Comparison of ENCODE assay signal across 8 cellular contexts in genomic region chr2:85754313-85755095, GRCh38. TPM values are rescaled to one million over a fixed set of nuclear protein-coding genes. Genes with fewer than 3 reads are reported as not detected.
DNase-seq lines count a peak whose midpoint lies in the region; ATAC-seq, FAIRE-seq and TF ChIP-seq lines count a peak whose summit lies in the region.

No MANE protein-coding gene starts in this region.

- H3K9me3 ChIP-seq in vagina: no peaks in the 10 kb centered on the region

- peak; percentile 33 for ATAC-seq in WTC11
- peak; percentile 54 to 63 for ATAC-seq in naive thymus-derived CD8-positive, alpha-beta T cell

- TF ChIP-seq POLR2A in erythroblast (IDR thresholded peaks at IDR 0.05; ENCODE audit: low read length) (no peak), vagina (IDR thresholded peaks at IDR 0.05) (no peak)

- H3K36me3 ChIP-seq in vagina: no peaks in the 10 kb centered on the region

- H3K27ac Mint-ChIP-seq in WTC11: no peak overlapping the region
- H3K27ac Mint-ChIP-seq in naive thymus-derived CD8-positive, alpha-beta T cell: peak overlapping the region in 2 of 10 donors; percentile 53 to 62

- H3K27me3 ChIP-seq in vagina: no peaks in the 10 kb centered on the region

- POLR2A ChIA-PET in WTC11 (lab: Charles Lee): interaction anchor here (0.8 to 1.0 kb wide), 2 partner anchors 10 to 18 kb away, joined by 3 read pairs; no protein-coding TSS in a partner anchor
- POLR2A ChIA-PET in naive thymus-derived CD8-positive, alpha-beta T cell (lab: Charles Lee): no interaction called here

- peaks cover 8% of the 10 kb centered on the region for H3K4me1 Mint-ChIP-seq in WTC11
- H3K4me1 Mint-ChIP-seq in naive thymus-derived CD8-positive, alpha-beta T cell: peaks cover 15 to 25% (median 21%) of the 10 kb centered on the region in 4 donors

- H3K9me3 Mint-ChIP-seq in WTC11: no peaks in the 10 kb centered on the region
- no peaks in the 10 kb centered on the region for H3K9me3 Mint-ChIP-seq in naive thymus-derived CD8-positive, alpha-beta T cell

- peak overlapping the region; percentile 86 for H3K27ac ChIP-seq in vagina

- CTCF ChIA-PET in WTC11 (lab: Charles Lee): interaction anchor here (0.6 to 6.2 kb wide), 10 partner anchors 9 to 119 kb away, joined by 3 to 126 read pairs (median 10); no protein-coding TSS in a partner anchor

- peaks cover 73% of the 10 kb centered on the region for H3K4me1 ChIP-seq in vagina

- peaks cover 78% of the 10 kb centered on the region for H3K27me3 Mint-ChIP-seq in WTC11 (ENCODE audit: low read depth)
- H3K27me3 Mint-ChIP-seq in naive thymus-derived CD8-positive, alpha-beta T cell: peaks cover 33 to 83% (median 53%) of the 10 kb centered on the region in 5 donors

- H3K4me3 Mint-ChIP-seq in WTC11: peak overlapping the region; percentile 90
- H3K4me3 Mint-ChIP-seq in naive thymus-derived CD8-positive, alpha-beta T cell: peak overlapping the region; percentile 72 to 88 (median 82)

- no peaks in the 10 kb centered on the region for H3K36me3 Mint-ChIP-seq in WTC11
- H3K36me3 Mint-ChIP-seq in naive thymus-derived CD8-positive, alpha-beta T cell: peaks cover 0 to 4% (median 0%) of the 10 kb centered on the region in 3 donors

- peak overlapping the region; percentile 66 to 91 for H3K4me3 ChIP-seq in vagina

- no peak for TF ChIP-seq CTCF in WTC11 (IDR thresholded peaks at IDR 0.05)
- peak in 1 of 3 experiments; percentile 5 for TF ChIP-seq CTCF in vagina (IDR thresholded peaks at IDR 0.05)

- no peak for FAIRE-seq in HTR-8/SVneo (lab: Jason Lieb, UNC)

- intact Hi-C loops in vagina (cut with DNase I): loop anchor here (5.0 kb wide), 1 partner anchor 38 kb away; no protein-coding TSS in a partner anchor

- DNase-seq in AG08396 (ENCODE audit: low spot score) (peak; percentile 63), HTR-8/SVneo (ENCODE audit: insufficient read length, low spot score) (peak; percentile 49), WTC11 (ENCODE audit: low spot score) (peak; percentile 68), erythroblast (lab: John Stamatoyannopoulos, UW) (peak; percentile 27 to 41), vagina (ENCODE audit: extremely low spot score in 2 of 2) (no peak), H4 (ENCODE audit: low spot score) (no peak), dedifferentiated amniotic fluid mesenchymal stem cell (ENCODE audit: extremely low spot score) (no peak)
- peak in 6 of 10 donors; percentile 33 to 51 (median 34) for DNase-seq in naive thymus-derived CD8-positive, alpha-beta T cell

TF ChIP-seq in WTC11, 78 proteins besides CTCF, POLR2A, EP300 and RAD21:
- TF ChIP-seq TP53 (CRISPR knock-in tag; IDR thresholded peaks at IDR 0.05) (no peak), HMGXB4 (CRISPR knock-in tag; IDR thresholded peaks at IDR 0.05) (0 out of 2 replicates have a peak, but pooled peaks have one; percentile 22), ZNF219 (CRISPR knock-in tag; IDR thresholded peaks at IDR 0.05; ENCODE audit: borderline replicate concordance) (0 out of 2 replicates have a peak, but pooled peaks have one; percentile 0), NR1H2 (CRISPR knock-in tag; IDR thresholded peaks at IDR 0.05) (no peak), MAX (CRISPR knock-in tag; IDR thresholded peaks at IDR 0.05) (peak; percentile 55; the same call in 1 of the 2 replicates), ZSCAN18 (CRISPR knock-in tag; IDR thresholded peaks at IDR 0.05) (no peak)

RNA-seq across cellular contexts. Expression of gene ATOH8, which starts 0.7 kb away (rescaled TPM):
- total RNA-seq in WTC11 (2021): 0.23 to 0.81 TPM (median 0.57 TPM) in 3 replicates
- total RNA-seq in naive thymus-derived CD8-positive, alpha-beta T cell: not detected
- not detected for polyA plus RNA-seq in naive thymus-derived CD8-positive, alpha-beta T cell
- total RNA-seq in vagina: 66.5 TPM
- total RNA-seq in H4 (2014; rRNA removed; shearing (Covaris generic)): 13.1 and 13.6 TPM in 2 replicates

Comparison
In these comparisons a context has a peak if more than half of its experiments do, and no peak if none do; other contexts are left out.
1. DNase-seq: peak in AG08396 (single experiment), HTR-8/SVneo (single experiment), WTC11 (single experiment), erythroblast (2 of 2) and naive thymus-derived CD8-positive, alpha-beta T cell (6 of 10); none in vagina (0 of 2), H4 (single experiment) and dedifferentiated amniotic fluid mesenchymal stem cell (single experiment).